Comparison of ENCODE assay signal across 16 cellular contexts in the genomic region with DNA sequence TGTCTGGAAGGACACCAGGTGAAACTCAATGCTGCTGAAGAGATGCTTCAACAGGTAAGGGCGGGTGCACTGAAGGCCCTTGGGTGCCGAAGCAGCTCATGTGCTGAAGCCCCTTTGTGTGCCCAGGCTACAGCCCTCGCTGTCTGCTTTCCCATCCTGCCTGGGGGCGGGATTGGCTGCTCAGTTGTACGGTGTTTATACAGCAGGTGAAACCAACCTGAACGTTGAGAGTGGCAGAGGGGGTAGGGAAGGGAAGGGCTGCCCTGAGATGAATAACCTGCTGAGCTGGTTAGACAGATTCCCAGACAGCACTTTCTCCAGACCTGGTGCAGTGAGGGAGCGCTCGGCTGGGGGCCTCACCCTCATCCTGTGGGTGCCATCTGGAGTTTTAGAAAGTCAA.
DNase-seq lines count a peak whose midpoint lies in the region; ATAC-seq and TF ChIP-seq lines count a peak whose summit lies in the region.
"Had no signal": no experiment of that assay in that cellular context is flagged by ENCODE, and none has a peak within 500 bp of the region (broad histone marks: within the 10 kb centered on the region; RNA-seq: fewer than 3 reads in every experiment).

No MANE protein-coding gene starts in this region.

- CTCF ChIA-PET in PC-9 (lab: Charles Lee), result no interaction called here

- ATAC-seq in left lung, result peak; percentile 85
- ATAC-seq: left ventricle myocardium superior; stimulated activated naive CD8-positive, alpha-beta T cell treated with anti-CD3 and anti-CD28 coated beads, Interleukin-15, Interleukin-2, amounts not matched to agents 100 U/mL and 50 U/mL, for 24 hours had no signal

- no peaks in the 10 kb centered on the region for H3K79me2 ChIP-seq in PC-9 (ENCODE audit: low read depth)

- intact Hi-C loops in PC-9 (cut with micrococcal nuclease; ENCODE audit: unreplicated experiment) (no loop called here), left lung (cut with DNase I) (no loop called here), transverse colon (cut with DNase I; ENCODE audit: low total_unique reads) (loop anchor here (1.0 kb wide), 1 partner anchor 37 kb away; no protein-coding TSS in a partner anchor)

- peak overlapping the region; percentile 68 for H2AFZ ChIP-seq in PC-9
- H2AFZ ChIP-seq: GM23248 had no signal

- in situ Hi-C loops in transverse colon (cut with MboI; ENCODE audit: low pct_ligation_motif_present in 1 of 4, low pct_unique_long_range_greater_than_20kb in 1 of 4, low sequenced_read_pairs in 3 of 4), result no loop called here

- 20 to 51% methylated on average over 2 to 8 of the region's 8 CpGs for WGBS in transverse colon (ENCODE audit: low coverage in 1 of 2), 2 donors

- H3K4me2 ChIP-seq in PC-9, result peak overlapping the region; percentile 68

- H3K27ac ChIP-seq in PC-9 (peak overlapping the region; percentile 71), left lung (peak overlapping the region; percentile 62 to 73), transverse colon (peak overlapping the region; percentile 73 to 90 (median 80))
- H3K27ac ChIP-seq: GM23248, ovary had no signal

- no peaks in the 10 kb centered on the region for H4K20me1 ChIP-seq in PC-9 (ENCODE audit: insufficient read depth)

- H3K27me3 ChIP-seq in PC-9 (ENCODE audit: insufficient read depth, low read depth) (no peaks in the 10 kb centered on the region), left lung (no peaks in the 10 kb centered on the region), transverse colon (no peaks in the 10 kb centered on the region)
- H3K27me3 ChIP-seq: ovary had no signal

- peak; percentile 34 for TF ChIP-seq POLR2A in transverse colon (IDR thresholded peaks at IDR 0.05)

- H3K9me3 ChIP-seq in PC-9 (ENCODE audit: insufficient read depth, low read depth), result no peaks in the 10 kb centered on the region
- no peaks in the 10 kb centered on the region for H3K9me3 ChIP-seq in left lung
- H3K9me3 ChIP-seq in transverse colon, result no peaks in the 10 kb centered on the region
- H3K9me3 ChIP-seq: ovary had no signal

- H3K4me1 ChIP-seq in PC-9 (replicated peaks; ENCODE audit: insufficient read depth), result peaks cover 78% of the 10 kb centered on the region
- H3K4me1 ChIP-seq in left lung, result peaks cover 20 to 27% of the 10 kb centered on the region in 2 donors
- H3K4me1 ChIP-seq in transverse colon, result peaks cover 5 to 35% (median 17%) of the 10 kb centered on the region in 4 donors

- peaks cover 23% of the 10 kb centered on the region for H3F3A ChIP-seq in PC-9 (ENCODE audit: insufficient read depth, low read depth)

- TF ChIP-seq EP300 in transverse colon (IDR thresholded peaks at IDR 0.05; ENCODE audit: low read depth), result peak; percentile 64

- POLR2A ChIA-PET in PC-9 (lab: Charles Lee; ENCODE audit: unreplicated experiment), result interaction anchor here (0.6 kb wide), 1 partner anchor 23 kb away, joined by 9 read pairs; no protein-coding TSS in a partner anchor

- H3K36me3 ChIP-seq in PC-9 (ENCODE audit: low read depth), result no peaks in the 10 kb centered on the region
- H3K36me3 ChIP-seq in left lung, result peaks cover 0 to 7% of the 10 kb centered on the region in 2 donors
- no peaks in the 10 kb centered on the region for H3K36me3 ChIP-seq in transverse colon
- H3K36me3 ChIP-seq: ovary had no signal

- TF ChIP-seq CTCF in PC-9 (conservative IDR thresholded peaks at IDR 0.05), result no peak
- no peak for TF ChIP-seq CTCF in left lung (IDR thresholded peaks at IDR 0.05)
- TF ChIP-seq CTCF in transverse colon (IDR thresholded peaks at IDR 0.05), result no peak

- H3K9me2 ChIP-seq in PC-9 (ENCODE audit: insufficient read depth), result no peaks in the 10 kb centered on the region

- H3K4me3 ChIP-seq in PC-9, result peak overlapping the region; percentile 33; the same call in 1 of the 2 replicates
- no peak overlapping the region for H3K4me3 ChIP-seq in left lung
- H3K4me3 ChIP-seq in transverse colon, result no peak overlapping the region
- H3K4me3 ChIP-seq: GM23248, ovary had no signal

- no TSS peak for BruUV-seq in PC-9 (replicated peaks; lab: Mats Ljungman, UMichigan)

- DNase-seq in NCI-H1105 (lab: John Stamatoyannopoulos, UW) (peak; percentile 65), PC-9 (peak; percentile 65 to 82), left lung (peak; percentile 68 to 77), transverse colon (peak; percentile 81), HUDEP-2 (lab: John Stamatoyannopoulos, UW; ENCODE audit: unreplicated experiment in 76 of 76) (no peak), OCI-M2 (lab: John Stamatoyannopoulos, UW; ENCODE audit: unreplicated experiment) (no peak)
- no peak for DNase-seq in stimulated activated CD4-positive, alpha-beta T cell treated with anti-CD3 and anti-CD28 coated beads, Interleukin-4, amount 100 ng/mL, for 4 hours
- DNase-seq: CD8-positive, alpha-beta memory T cell; GM23248; left ventricle myocardium superior; NCI-H2227 treated with DMSO at 0.1 percent for 48 hours; ovary; RPMI8226; stimulated activated CD4-positive, alpha-beta T cell treated with anti-CD3 and anti-CD28 coated beads, Interleukin-2, amount 100 ng/mL, for 48 hours; stimulated activated naive CD8-positive, alpha-beta T cell treated with anti-CD3 and anti-CD28 coated beads, Interleukin-15, Interleukin-2, amounts not matched to agents 100 U/mL and 50 U/mL, for 24 hours; T1000 had no signal

Comparison
In these comparisons a context has a peak if more than half of its experiments do, and no peak if none do; other contexts are left out.
1. DNase-seq: peak in NCI-H1105 (single experiment), PC-9 (2 of 2), left lung (2 of 2) and transverse colon (single experiment); none in HUDEP-2 (0 of 76), OCI-M2 (single experiment) and stimulated activated CD4-positive, alpha-beta T cell treated with anti-CD3 and anti-CD28 coated beads, Interleukin-4, amount 100 ng/mL, for 4 hours (0 of 2).
2. Peak in every context shown above with its lines, with median percentiles within 50 percentile points of each other: H3K27ac ChIP-seq.